In genomic region chr3:27532931-27533607, GRCh38 we compare ENCODE assay signal across 7 cellular contexts. TPM values are rescaled to one million over a fixed set of nuclear protein-coding genes. Genes with fewer than 3 reads are reported as not detected.
DNase-seq lines count a peak whose midpoint lies in the region; ATAC-seq and TF ChIP-seq lines count a peak whose summit lies in the region.

No MANE protein-coding gene starts in this region.

- ATAC-seq in HG02938 (IDR thresholded peaks at IDR 0.05; ENCODE audit: unreplicated experiment) = no peak

- TF ChIP-seq POLR2A in suprapubic skin (IDR thresholded peaks at IDR 0.05) = no peak

- H3K36me3 ChIP-seq in HUES48 (ENCODE audit: control insufficient read depth, insufficient read depth, low read length) = no peaks in the 10 kb centered on the region
- H3K36me3 ChIP-seq in iPS DF 6.9 (ENCODE audit: control insufficient read depth, insufficient read depth, low read length) = no peaks in the 10 kb centered on the region
- H3K36me3 ChIP-seq in suprapubic skin = no peaks in the 10 kb centered on the region

- no CpG with 5 or more reads among the region's 6 CpGs for WGBS in iPS DF 6.9 (ENCODE audit: insufficient coverage, insufficient read length)
- 51% methylated on average over 6 of the region's 6 CpGs for WGBS in suprapubic skin

- H3K9ac ChIP-seq in HUES48 (ENCODE audit: low read depth, low read length) = 0 out of 2 replicates have a peak overlapping the region, but pooled peaks have one; percentile 7

- TF ChIP-seq CTCF in WI38 (IDR thresholded peaks at IDR 0.05; ENCODE audit: low read depth, low read length) (no peak), suprapubic skin (IDR thresholded peaks at IDR 0.05) (no peak)

- H3K4me3 ChIP-seq in HUES48 (ENCODE audit: low read depth, low read length) = peak overlapping the region; percentile 26
- peak overlapping the region; percentile 34 for H3K4me3 ChIP-seq in WI38 (ENCODE audit: low read depth, low read length)
- no peak overlapping the region for H3K4me3 ChIP-seq in iPS DF 6.9 (ENCODE audit: low read length)
- H3K4me3 ChIP-seq in suprapubic skin = no peak overlapping the region

- no peaks in the 10 kb centered on the region for H3K9me3 ChIP-seq in HUES48 (ENCODE audit: control insufficient read depth, insufficient read depth, low read length)
- no peaks in the 10 kb centered on the region for H3K9me3 ChIP-seq in iPS DF 6.9 (ENCODE audit: control insufficient read depth, insufficient read depth, low read length)
- H3K9me3 ChIP-seq in suprapubic skin = no peaks in the 10 kb centered on the region

- H3K27ac ChIP-seq in HUES48 (ENCODE audit: low read depth, low read length) (peak overlapping the region; percentile 93), iPS DF 6.9 (ENCODE audit: low read length) (peak overlapping the region; percentile 93), suprapubic skin (peak overlapping the region; percentile 53)

- H3K4me1 ChIP-seq in HUES48 (ENCODE audit: control insufficient read depth, insufficient read depth, low read length) = peaks cover 45% of the 10 kb centered on the region
- peaks cover 8% of the 10 kb centered on the region for H3K4me1 ChIP-seq in iPS DF 6.9 (ENCODE audit: control insufficient read depth, insufficient read depth, low read length)
- peaks cover 30% of the 10 kb centered on the region for H3K4me1 ChIP-seq in suprapubic skin

- no peak for TF ChIP-seq EP300 in suprapubic skin (IDR thresholded peaks at IDR 0.05)

- DNase-seq in iPS DF 6.9 (ENCODE audit: low read depth, low spot score) = no peak
- no peak for DNase-seq in suprapubic skin (ENCODE audit: low spot score in 2 of 2)
- no peak for DNase-seq in NCI-H1417 treated with DMSO at 0.1 percent for 48 hours (lab: John Stamatoyannopoulos, UW)
- DNase-seq in activated T-cell treated with anti-CD3 and anti-CD28 coated beads, Interleukin-2, amount 50 U/mL, for 48 hours = no peak

- H3K27me3 ChIP-seq in HUES48 (ENCODE audit: control insufficient read depth, insufficient read depth, low read length) (peaks cover 4% of the 10 kb centered on the region; the same call in 1 of the 2 replicates), iPS DF 6.9 (ENCODE audit: control insufficient read depth, insufficient read depth, low read length) (no peaks in the 10 kb centered on the region), suprapubic skin (no peaks in the 10 kb centered on the region)

RNA-seq across cellular contexts. Expression of gene SLC4A7, which starts 48.9 kb away (rescaled TPM):
- 10 to 100 TPM; 10.9 to 17.5 (median 16.1) TPM for total RNA-seq in suprapubic skin

Comparison
In these comparisons a context has a peak if more than half of its experiments do, and no peak if none do; other contexts are left out.
1. H3K4me3 ChIP-seq: peak in HUES48 (single experiment) and WI38 (single experiment); none in iPS DF 6.9 (single experiment) and suprapubic skin (single experiment).
2. Peak in every context shown above with its lines, with median percentiles within 50 percentile points of each other: H3K27ac ChIP-seq.